ENCODE assay signal across 8 cellular contexts in genomic region chr3:160129459-160130061, GRCh38.
DNase-seq lines count a peak whose midpoint lies in the region; ATAC-seq and TF ChIP-seq lines count a peak whose summit lies in the region.

No MANE protein-coding gene starts in this region.

- H3K27ac ChIP-seq in heart left ventricle = peak overlapping the region in 7 of 12 donors; percentile 7 to 64 (median 43)
- no peak overlapping the region for H3K27ac ChIP-seq in left ventricle myocardium inferior (replicated peaks)
- no peak overlapping the region for H3K27ac ChIP-seq in esophagus squamous epithelium

- H3K27me3 ChIP-seq in heart left ventricle = no peaks in the 10 kb centered on the region
- H3K27me3 ChIP-seq in left ventricle myocardium inferior (ENCODE audit: low read depth) = peaks cover 17% of the 10 kb centered on the region
- H3K27me3 ChIP-seq in esophagus squamous epithelium = no peaks in the 10 kb centered on the region

- H3K4me1 ChIP-seq in heart left ventricle (peaks cover 0 to 33% (median 0%) of the 10 kb centered on the region in 12 donors), left ventricle myocardium inferior (no peaks in the 10 kb centered on the region), esophagus squamous epithelium (peaks cover 0 to 10% (median 0%) of the 10 kb centered on the region in 3 donors)

- in situ Hi-C loops in astrocyte of the spinal cord (cut with HindIII; ENCODE audit: low sequenced_read_pairs) = no loop called here

- H3K9me3 ChIP-seq in heart left ventricle (no peaks in the 10 kb centered on the region), left ventricle myocardium inferior (replicated peaks) (no peaks in the 10 kb centered on the region), esophagus squamous epithelium (no peaks in the 10 kb centered on the region)

- intact Hi-C loops in heart left ventricle (cut with DNase I) = no loop called here
- intact Hi-C loops in left ventricle myocardium inferior (cut with micrococcal nuclease) = no loop called here
- intact Hi-C loops in esophagus squamous epithelium (cut with DNase I) = no loop called here

- H3K36me3 ChIP-seq in heart left ventricle (no peaks in the 10 kb centered on the region), left ventricle myocardium inferior (no peaks in the 10 kb centered on the region), esophagus squamous epithelium (no peaks in the 10 kb centered on the region)

- peak; percentile 51 to 91 (median 80) for ATAC-seq in heart left ventricle

- no peak for TF ChIP-seq POLR2A in heart left ventricle (IDR thresholded peaks at IDR 0.05)
- TF ChIP-seq POLR2A in esophagus squamous epithelium (IDR thresholded peaks at IDR 0.05) = no peak

- TF ChIP-seq CTCF in heart left ventricle (IDR thresholded peaks at IDR 0.05) (no peak), left ventricle myocardium inferior (IDR thresholded peaks at IDR 0.05; ENCODE audit: borderline replicate concordance) (no peak), astrocyte of the spinal cord (IDR thresholded peaks at IDR 0.05; ENCODE audit: low read depth, low read length) (no peak), esophagus squamous epithelium (IDR thresholded peaks at IDR 0.05) (no peak)

- peak in 2 of 5 donors; percentile 22 to 27 for DNase-seq in heart left ventricle
- no peak for DNase-seq in left ventricle myocardium inferior
- peak; percentile 26 for DNase-seq in HK-2 (ENCODE audit: unreplicated experiment)
- DNase-seq in astrocyte of the spinal cord (ENCODE audit: low read depth, low spot score) = peak; percentile 96
- DNase-seq in renal cortical epithelial cell (ENCODE audit: low read depth) = peak; percentile 93
- DNase-seq in middle frontal gyrus (ENCODE audit: extremely low spot score, low spot score) = no peak
- DNase-seq in activated CD4-positive, alpha-beta T cell treated with anti-CD3 and anti-CD28 coated beads, Interleukin-2, amount 50 U/mL, for 1 hour = no peak
- no peak for DNase-seq in esophagus squamous epithelium (lab: John Stamatoyannopoulos, UW)

- 30 to 37% (median 33%) methylated on average over 4 of the region's 4 CpGs for WGBS in heart left ventricle, 4 donors
- WGBS in esophagus squamous epithelium, 2 donors = 24 to 47% methylated on average over 4 of the region's 4 CpGs

- H3K4me3 ChIP-seq in heart left ventricle = no peak overlapping the region
- H3K4me3 ChIP-seq in left ventricle myocardium inferior = no peak overlapping the region
- H3K4me3 ChIP-seq in astrocyte of the spinal cord (ENCODE audit: low read depth, low read length) = no peak overlapping the region
- H3K4me3 ChIP-seq in esophagus squamous epithelium = no peak overlapping the region

Comparison
In these comparisons a context has a peak if more than half of its experiments do, and no peak if none do; other contexts are left out.
1. H3K27ac ChIP-seq: peak in heart left ventricle (7 of 12); none in left ventricle myocardium inferior (single experiment) and esophagus squamous epithelium (0 of 4).
2. DNase-seq: peak in HK-2 (single experiment), astrocyte of the spinal cord (single experiment) and renal cortical epithelial cell (single experiment); none in left ventricle myocardium inferior (single experiment), middle frontal gyrus (single experiment), activated CD4-positive, alpha-beta T cell treated with anti-CD3 and anti-CD28 coated beads, Interleukin-2, amount 50 U/mL, for 1 hour (single experiment) and esophagus squamous epithelium (single experiment).